In the genomic region with DNA sequence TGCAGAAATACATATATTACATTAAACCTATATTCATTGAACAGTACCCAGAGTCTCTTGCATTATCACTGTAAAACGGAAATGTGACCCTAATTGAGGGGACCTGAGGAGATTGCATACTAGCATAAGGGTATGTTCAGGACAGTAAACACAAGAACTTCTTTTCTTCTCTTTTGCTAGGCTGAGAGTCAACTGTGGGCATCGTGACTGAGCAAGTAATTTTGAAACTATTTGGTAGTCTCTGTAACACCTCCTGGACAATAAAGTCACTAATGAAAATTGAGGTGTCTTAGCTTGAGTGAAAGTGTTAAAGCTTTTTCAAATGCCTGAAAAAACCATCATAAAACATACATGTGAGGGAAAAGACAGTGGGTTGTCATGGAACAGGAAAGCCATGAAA, we compare ENCODE assay signal across 12 cellular contexts.
A peak's percentile ranks its signal among the peaks of the same experiment; 100 is the strongest.
DNase-seq lines count a peak whose midpoint lies in the region; ATAC-seq, FAIRE-seq and TF ChIP-seq lines count a peak whose summit lies in the region.
"Had no signal": no experiment of that assay in that cellular context is flagged by ENCODE, and none has a peak within 500 bp of the region (broad histone marks: within the 10 kb centered on the region; RNA-seq: fewer than 3 reads in every experiment).

No MANE protein-coding gene starts in this region.

- ATAC-seq in GM19023 (IDR thresholded peaks at IDR 0.05; ENCODE audit: unreplicated experiment) (peak; percentile 56), HG02642 (IDR thresholded peaks at IDR 0.05; ENCODE audit: poor library complexity, unreplicated experiment) (peak; percentile 49), HG03565 (IDR thresholded peaks at IDR 0.05; ENCODE audit: unreplicated experiment) (peak; percentile 56), GM21447 (IDR thresholded peaks at IDR 0.05; ENCODE audit: unreplicated experiment) (no peak)

- no peak for FAIRE-seq in HTR-8/SVneo (lab: Jason Lieb, UNC)

- H3K27ac Mint-ChIP-seq in Calu3 (ENCODE audit: unreplicated experiment), result peak overlapping the region; percentile 60

- CTCF ChIA-PET in Calu3 (lab: Charles Lee), result interaction anchor here (0.7 to 3.3 kb wide), 3 partner anchors 133 to 137 kb away, joined by 3 to 26 read pairs (median 7); a partner anchor contains a TSS

- H3K27me3 Mint-ChIP-seq in Calu3 (ENCODE audit: unreplicated experiment), result no peaks in the 10 kb centered on the region

- H3K4me1 Mint-ChIP-seq in Calu3 (ENCODE audit: low read depth, unreplicated experiment), result peaks cover 80% of the 10 kb centered on the region

- DNase-seq in Calu3 (no peak), SK-N-DZ (ENCODE audit: low spot score) (no peak), HTR-8/SVneo (ENCODE audit: insufficient read length, low spot score) (no peak)
- no peak for DNase-seq in stimulated activated naive CD4-positive, alpha-beta T cell treated with Interleukin-2 at 50 U/mL for 16 hours (lab: John Stamatoyannopoulos, UW)
- DNase-seq: activated gamma-delta T cell, foreskin melanocyte, NCI-H1417, OCI-M1 had no signal

- no TSS peak for BruUV-seq in Calu3 (replicated peaks; lab: Mats Ljungman, UMichigan)

- intact Hi-C loops in Calu3 (cut with micrococcal nuclease; ENCODE audit: unreplicated experiment), result loop anchor here (5.0 kb wide), 2 partner anchors 80 to 230 kb away; no protein-coding TSS in a partner anchor

- TF ChIP-seq CTCF in Calu3 (IDR thresholded peaks at IDR 0.05; ENCODE audit: unreplicated experiment), result no peak

- H3K4me3 Mint-ChIP-seq in Calu3 (ENCODE audit: low read depth, unreplicated experiment), result no peak overlapping the region

- no peaks in the 10 kb centered on the region for H3K9me3 Mint-ChIP-seq in Calu3 (ENCODE audit: low read depth, unreplicated experiment)

- H3K36me3 Mint-ChIP-seq in Calu3 (ENCODE audit: insufficient read depth, unreplicated experiment), result peaks cover 22% of the 10 kb centered on the region
